In genomic region chr1:13970631-13971247, GRCh38 we compare ENCODE assay signal across 28 cellular contexts.
"Had no signal": no experiment of that assay in that cellular context is flagged by ENCODE, and none has a peak within 500 bp of the region (broad histone marks: within the 10 kb centered on the region; RNA-seq: fewer than 3 reads in every experiment).

No MANE protein-coding gene starts in this region.

- H3K4me1 Mint-ChIP-seq: endodermal cell, mesothelial cell of epicardium, naive B cell had no signal

- H3K4me1 ChIP-seq: colonic mucosa, gastrocnemius medialis, heart right ventricle, left lung, lower lobe of right lung had no signal

- FAIRE-seq: endometrium, islet of Langerhans, keratinocyte had no signal

- H3K9me3 Mint-ChIP-seq: effector memory CD8-positive, alpha-beta T cell had no signal

- H3K9me3 ChIP-seq: colonic mucosa had no signal

- H3K27ac Mint-ChIP-seq: dendritic cell treated with granulocyte-macrophage colony-stimulating factor and Interleukin-4, amounts not matched to agents 40 ng/mL and 50 ng/mL, for 4 days; effector memory CD8-positive, alpha-beta T cell; endodermal cell; mesothelial cell of epicardium had no signal

- H3K36me3 ChIP-seq: colonic mucosa, esophagus squamous epithelium, gastrocnemius medialis, heart right ventricle, left lung, lower lobe of right lung had no signal

- ATAC-seq: effector memory CD8-positive, alpha-beta T cell; esophagus mucosa; gastrocnemius medialis; heart right ventricle; left cardiac atrium; left lung; left ventricle myocardium superior; lower lobe of right lung; mucosa of descending colon had no signal

- H3K4me3 ChIP-seq: colonic mucosa, esophagus squamous epithelium, gastrocnemius medialis, heart right ventricle, left lung, lower lobe of right lung, mucosa of descending colon had no signal

- H3K27me3 ChIP-seq: colonic mucosa, gastrocnemius medialis had no signal

- H3K36me3 Mint-ChIP-seq: mesothelial cell of epicardium had no signal

- H3K27ac ChIP-seq: colonic mucosa, epithelial cell of prostate, esophagus squamous epithelium, gastrocnemius medialis, heart right ventricle, left lung, lower lobe of right lung had no signal

- DNase-seq: colonic mucosa; cortex of kidney; effector CD8-positive, alpha-beta T cell; effector memory CD8-positive, alpha-beta T cell; endodermal cell; erythroblast; esophagus squamous epithelium; foreskin fibroblast; foreskin melanocyte; gastrocnemius medialis; glutamatergic neuron; head of caudate nucleus; heart right ventricle; hippocampal formation; left cardiac atrium; left lung; left ventricle myocardium superior; lower lobe of right lung; mesenchymal stem cell; mucosa of descending colon; naive B cell had no signal

- H3K4me3 Mint-ChIP-seq: dendritic cell treated with granulocyte-macrophage colony-stimulating factor and Interleukin-4, amounts not matched to agents 40 ng/mL and 50 ng/mL, for 4 days; effector memory CD8-positive, alpha-beta T cell; endodermal cell; mesothelial cell of epicardium; naive B cell had no signal
